In genomic region chr1:10693497-10694273, GRCh38 we compare ENCODE assay signal across 8 cellular contexts.
DNase-seq lines count a peak whose midpoint lies in the region; ATAC-seq, FAIRE-seq and TF ChIP-seq lines count a peak whose summit lies in the region.

No MANE protein-coding gene starts in this region.

- peaks cover 16% of the 10 kb centered on the region for H3K27me3 Mint-ChIP-seq in endodermal cell (ENCODE audit: insufficient read depth)
- H3K27me3 Mint-ChIP-seq in natural killer cell treated with Interleukin-12 subunit alpha and Interleukin-12 subunit beta and Interleukin-15 and Interleukin-18, amount 100 ng/mL, for 72 hours: peaks cover 0 to 8% of the 10 kb centered on the region in 2 donors

- H3K27ac Mint-ChIP-seq in endodermal cell: no peak overlapping the region
- H3K27ac Mint-ChIP-seq in natural killer cell treated with Interleukin-12 subunit alpha and Interleukin-12 subunit beta and Interleukin-15 and Interleukin-18, amount 100 ng/mL, for 72 hours: peak overlapping the region; percentile 73 to 84

- H4K20me1 ChIP-seq in MM.1S (ENCODE audit: insufficient read depth, low read length): peaks cover 4% of the 10 kb centered on the region; the same call in 1 of the 2 replicates

- peak; percentile 29 to 60 for ATAC-seq in natural killer cell treated with Interleukin-12 subunit alpha and Interleukin-12 subunit beta and Interleukin-15 and Interleukin-18, amount 100 ng/mL, for 72 hours

- no peaks in the 10 kb centered on the region for H3K9me3 Mint-ChIP-seq in endodermal cell
- no peaks in the 10 kb centered on the region for H3K9me3 Mint-ChIP-seq in natural killer cell treated with Interleukin-12 subunit alpha and Interleukin-12 subunit beta and Interleukin-15 and Interleukin-18, amount 100 ng/mL, for 72 hours

- DNase-seq in AG09309 (ENCODE audit: low read depth) (no peak), GM19239 (ENCODE audit: insufficient read length, low spot score) (peak; percentile 70), MM.1S (no peak), endodermal cell (no peak), urothelium cell line (ENCODE audit: low spot score) (peak; percentile 37), A172 (ENCODE audit: low spot score) (no peak)
- DNase-seq in activated CD4-positive, alpha-beta T cell treated with anti-CD3 and anti-CD28 coated beads, Interleukin-2, amount 50 U/mL, for 1 hour: peak; percentile 27
- DNase-seq in natural killer cell treated with Interleukin-12 subunit alpha and Interleukin-12 subunit beta and Interleukin-15 and Interleukin-18, amount 100 ng/mL, for 72 hours (ENCODE audit: low spot score): peak; percentile 76

- no peaks in the 10 kb centered on the region for H3K36me3 Mint-ChIP-seq in endodermal cell (ENCODE audit: low read depth)
- no peaks in the 10 kb centered on the region for H3K36me3 Mint-ChIP-seq in natural killer cell treated with Interleukin-12 subunit alpha and Interleukin-12 subunit beta and Interleukin-15 and Interleukin-18, amount 100 ng/mL, for 72 hours

- H3K4me2 ChIP-seq in MM.1S (ENCODE audit: low read depth, low read length): peak overlapping the region; percentile 73

- no peaks in the 10 kb centered on the region for H3F3A ChIP-seq in MM.1S (ENCODE audit: insufficient read depth, low read length)

- no peaks in the 10 kb centered on the region for H3K4me1 ChIP-seq in MM.1S (ENCODE audit: low read length)
- no peaks in the 10 kb centered on the region for H3K4me1 ChIP-seq in endodermal cell (ENCODE audit: control insufficient read depth, insufficient read depth, low read length)

- no peaks in the 10 kb centered on the region for H3K36me3 ChIP-seq in MM.1S (replicated peaks; ENCODE audit: insufficient read depth, low read length)
- H3K36me3 ChIP-seq in endodermal cell (ENCODE audit: control insufficient read depth, insufficient read depth, low read length): no peaks in the 10 kb centered on the region

- H3K9ac ChIP-seq in MM.1S (ENCODE audit: low read length): no peak overlapping the region
- no peak overlapping the region for H3K9ac ChIP-seq in endodermal cell (ENCODE audit: extremely low read depth, low read length, poor library complexity, severe bottlenecking)

- no peaks in the 10 kb centered on the region for H3K9me2 ChIP-seq in MM.1S (replicated peaks; ENCODE audit: insufficient read depth, low read length)

- FAIRE-seq in GM19239 (lab: Jason Lieb, UNC) (peak; percentile 48), urothelium cell line (lab: Jason Lieb, UNC) (no peak)

- no peaks in the 10 kb centered on the region for H3K79me2 ChIP-seq in MM.1S (ENCODE audit: low read length)

- TF ChIP-seq CTCF in AG09309 (IDR thresholded peaks at IDR 0.05; ENCODE audit: control insufficient read depth, insufficient read depth, low read depth, low read length, missing control alignments) (no peak), MM.1S (IDR thresholded peaks at IDR 0.05; ENCODE audit: low read length) (no peak), endodermal cell (conservative IDR thresholded peaks at IDR 0.05) (no peak)

- H2AFZ ChIP-seq in MM.1S (ENCODE audit: low read length): no peak overlapping the region

- H3K27ac ChIP-seq in MM.1S (ENCODE audit: low read length): no peak overlapping the region
- no peak overlapping the region for H3K27ac ChIP-seq in endodermal cell (ENCODE audit: low read depth, low read length)

- no peaks in the 10 kb centered on the region for H3K9me3 ChIP-seq in MM.1S (replicated peaks; ENCODE audit: insufficient read depth, low read length)
- H3K9me3 ChIP-seq in endodermal cell (ENCODE audit: control insufficient read depth, low read length): no peaks in the 10 kb centered on the region

- H3K4me3 ChIP-seq in AG09309 (ENCODE audit: control insufficient read depth, low read depth, low read length): peak overlapping the region; percentile 50
- H3K4me3 ChIP-seq in MM.1S (ENCODE audit: low read length): peak overlapping the region; percentile 60
- peak overlapping the region; percentile 71 for H3K4me3 ChIP-seq in endodermal cell (ENCODE audit: low read length)

- H3K4me3 Mint-ChIP-seq in endodermal cell: peak overlapping the region; percentile 57
- H3K4me3 Mint-ChIP-seq in natural killer cell treated with Interleukin-12 subunit alpha and Interleukin-12 subunit beta and Interleukin-15 and Interleukin-18, amount 100 ng/mL, for 72 hours: peak overlapping the region; percentile 90

- WGBS in endodermal cell (ENCODE audit: insufficient coverage in 1 of 2, insufficient read length in 1 of 2), 2 experiments: 0 to 1% methylated on average over 10 to 79 of the region's 79 CpGs

- H3K4me1 Mint-ChIP-seq in endodermal cell: peaks cover 1% of the 10 kb centered on the region
- peaks cover 33 to 35% of the 10 kb centered on the region in 2 donors for H3K4me1 Mint-ChIP-seq in natural killer cell treated with Interleukin-12 subunit alpha and Interleukin-12 subunit beta and Interleukin-15 and Interleukin-18, amount 100 ng/mL, for 72 hours (ENCODE audit: low read depth in 2 of 2)

- peaks cover 79% of the 10 kb centered on the region for H3K27me3 ChIP-seq in MM.1S (replicated peaks; ENCODE audit: insufficient read depth, low read length)
- peaks cover 21% of the 10 kb centered on the region for H3K27me3 ChIP-seq in endodermal cell (ENCODE audit: control insufficient read depth, insufficient read depth, low read length, poor library complexity, severe bottlenecking)

Comparison
In these comparisons a context has a peak if more than half of its experiments do, and no peak if none do; other contexts are left out.
1. DNase-seq: peak in GM19239 (single experiment), activated CD4-positive, alpha-beta T cell treated with anti-CD3 and anti-CD28 coated beads, Interleukin-2, amount 50 U/mL, for 1 hour (single experiment), natural killer cell treated with Interleukin-12 subunit alpha and Interleukin-12 subunit beta and Interleukin-15 and Interleukin-18, amount 100 ng/mL, for 72 hours (single experiment) and urothelium cell line (single experiment); none in AG09309 (single experiment), MM.1S (single experiment), endodermal cell (single experiment) and A172 (single experiment).
2. Peak in every context shown above with its lines, with median percentiles within 50 percentile points of each other: H3K4me3 ChIP-seq.